26 cellular contexts compared by ENCODE assay signal in genomic region chr5:25334288-25334790, GRCh38.
"Had no signal": no experiment of that assay in that cellular context is flagged by ENCODE, and none has a peak within 500 bp of the region (broad histone marks: within the 10 kb centered on the region; RNA-seq: fewer than 3 reads in every experiment).

No MANE protein-coding gene starts in this region.

- H3K4me1 Mint-ChIP-seq: mesothelial cell of epicardium; naive B cell; natural killer cell; nephron progenitor cell; stimulated activated memory B cell treated with anti-CD40 and anti-IgM and Interleukin-4, amounts not matched to agents 10 μg/mL and 1 μg/mL and 100 μg/mL, for 72 hours; stimulated activated naive CD8-positive, alpha-beta T cell treated with anti-CD3 and anti-CD28 coated beads, Interleukin-15, amount 100 ng/mL, for 72 hours had no signal

- DNase-seq: islet precursor cell; left ventricle myocardium inferior; mesendoderm; naive B cell; natural killer cell; nephron progenitor cell; nucleus accumbens; pancreas; posterior cingulate gyrus; right lobe of liver; stimulated activated CD4-positive, alpha-beta T cell treated with anti-CD3 and anti-CD28 coated beads, Interleukin-1b, Interleukin-23, amount 100 ng/mL, for 48 hours; stimulated activated CD4-positive, alpha-beta T cell treated with anti-CD3 and anti-CD28 coated beads, Interleukin-2, amount 100 ng/mL, for 48 hours; stimulated activated CD4-positive, alpha-beta T cell treated with anti-CD3 and anti-CD28 coated beads, Interleukin-4, amount 100 ng/mL, for 4 hours; stimulated activated CD8-positive, alpha-beta memory T cell treated with anti-CD3 and anti-CD28 coated beads, Interleukin-4, amount 100 ng/mL, for 48 hours; stimulated activated naive CD4-positive, alpha-beta T cell treated with Interleukin-2 at 50 U/mL for 16 hours; stimulated activated naive CD8-positive, alpha-beta T cell treated with anti-CD3 and anti-CD28 coated beads, Interleukin-15, amount 100 ng/mL, for 72 hours; substantia nigra had no signal

- H3K4me1 ChIP-seq: left ventricle myocardium inferior, pancreas, prostate gland, right lobe of liver, tibial nerve, vagina had no signal

- H3K27me3 Mint-ChIP-seq: naive B cell; stimulated activated memory B cell treated with anti-CD40 and anti-IgM and Interleukin-4, amounts not matched to agents 10 μg/mL and 1 μg/mL and 100 μg/mL, for 72 hours; stimulated activated naive CD8-positive, alpha-beta T cell treated with anti-CD3 and anti-CD28 coated beads, Interleukin-15, amount 100 ng/mL, for 72 hours; type B pancreatic cell had no signal

- H3K27ac ChIP-seq: hepatocyte, left ventricle myocardium inferior, pancreas, prostate gland, right lobe of liver, tibial nerve, vagina had no signal

- H3K27me3 ChIP-seq: hepatocyte, pancreas, right lobe of liver, tibial nerve, vagina had no signal

- H3K36me3 Mint-ChIP-seq: mesothelial cell of epicardium; naive B cell; stimulated activated memory B cell treated with anti-CD40 and anti-IgM and Interleukin-4, amounts not matched to agents 10 μg/mL and 1 μg/mL and 100 μg/mL, for 72 hours; type B pancreatic cell had no signal

- H3K9me3 ChIP-seq: pancreas, prostate gland, right lobe of liver, vagina had no signal

- H3K9me3 Mint-ChIP-seq: type B pancreatic cell had no signal

- H3K36me3 ChIP-seq: left ventricle myocardium inferior, pancreas, prostate gland, right lobe of liver, tibial nerve, vagina had no signal

- H3K4me3 ChIP-seq: hepatocyte, left ventricle myocardium inferior, lung, pancreas, prostate gland, right lobe of liver, smooth muscle cell, tibial nerve, vagina had no signal

- ATAC-seq: natural killer cell; pancreas; right lobe of liver; stimulated activated memory B cell treated with anti-CD40 and anti-IgM and Interleukin-4, amounts not matched to agents 10 μg/mL and 1 μg/mL and 100 μg/mL, for 72 hours; stimulated activated naive CD8-positive, alpha-beta T cell treated with anti-CD3 and anti-CD28 coated beads, Interleukin-15, amount 100 ng/mL, for 72 hours had no signal

- H3K4me3 Mint-ChIP-seq: mesothelial cell of epicardium; naive B cell; natural killer cell; nephron progenitor cell; stimulated activated memory B cell treated with anti-CD40 and anti-IgM and Interleukin-4, amounts not matched to agents 10 μg/mL and 1 μg/mL and 100 μg/mL, for 72 hours; stimulated activated naive CD8-positive, alpha-beta T cell treated with anti-CD3 and anti-CD28 coated beads, Interleukin-15, amount 100 ng/mL, for 72 hours; type B pancreatic cell had no signal

- H3K27ac Mint-ChIP-seq: mesothelial cell of epicardium; naive B cell; natural killer cell; nephron progenitor cell; stimulated activated memory B cell treated with anti-CD40 and anti-IgM and Interleukin-4, amounts not matched to agents 10 μg/mL and 1 μg/mL and 100 μg/mL, for 72 hours; stimulated activated naive CD8-positive, alpha-beta T cell treated with anti-CD3 and anti-CD28 coated beads, Interleukin-15, amount 100 ng/mL, for 72 hours; type B pancreatic cell had no signal
